19 cellular contexts compared by ENCODE assay signal in genomic region chr6:25218346-25218745, GRCh38.
A peak's percentile ranks its signal among the peaks of the same experiment; 100 is the strongest.
DNase-seq lines count a peak whose midpoint lies in the region; ATAC-seq and TF ChIP-seq lines count a peak whose summit lies in the region.
"Had no signal": no experiment of that assay in that cellular context is flagged by ENCODE, and none has a peak within 500 bp of the region (broad histone marks: within the 10 kb centered on the region; RNA-seq: fewer than 3 reads in every experiment).

No MANE protein-coding gene starts in this region.

- no peaks in the 10 kb centered on the region for H3K9me3 ChIP-seq in thymus (ENCODE audit: control insufficient read depth)
- H3K9me3 ChIP-seq: A549; BLaER1 treated with 17β-estradiol and CSF1 and Interleukin-3, amounts not matched to agents 10 nM and 100 nM; breast epithelium; stomach had no signal

- peaks cover 28% of the 10 kb centered on the region for H3K4me1 ChIP-seq in foreskin keratinocyte
- no peaks in the 10 kb centered on the region for H3K4me1 ChIP-seq in thymus (ENCODE audit: control insufficient read depth, insufficient read depth, low read length)
- H3K4me1 ChIP-seq: A549, breast epithelium had no signal

- H3K27ac ChIP-seq in foreskin keratinocyte (no peak overlapping the region), thymus (ENCODE audit: low read depth) (peak overlapping the region; percentile 48)
- H3K27ac ChIP-seq: A549; BLaER1 treated with 17β-estradiol and CSF1 and Interleukin-3, amounts not matched to agents 10 nM and 100 nM; breast epithelium; HL-60; stomach had no signal

- peak; percentile 18 for TF ChIP-seq CTCF in foreskin keratinocyte (conservative IDR thresholded peaks at IDR 0.05)

- H3K36me3 ChIP-seq in thymus (ENCODE audit: control insufficient read depth, insufficient read depth) = no peaks in the 10 kb centered on the region
- H3K36me3 ChIP-seq: BLaER1 treated with 17β-estradiol and CSF1 and Interleukin-3, amounts not matched to agents 10 nM and 100 nM; breast epithelium; stomach had no signal

- peak; percentile 60 for ATAC-seq in foreskin keratinocyte
- ATAC-seq in left lobe of liver = no peak
- ATAC-seq: A549; natural killer cell treated with Interleukin-12 subunit alpha and Interleukin-12 subunit beta and Interleukin-15 and Interleukin-18, amount 100 ng/mL, for 72 hours had no signal

- 92% methylated on average over 24 of the region's 24 CpGs for WGBS in thymus

- no peak overlapping the region for H3K4me3 ChIP-seq in thymus (ENCODE audit: low read length)
- H3K4me3 ChIP-seq: A549; BLaER1 treated with 17β-estradiol and CSF1 and Interleukin-3, amounts not matched to agents 10 nM and 100 nM; stomach had no signal

- DNase-seq in NCI-H1436 (lab: John Stamatoyannopoulos, UW) (peak; percentile 39), NCI-H1436 treated with DMSO at 0.1 percent for 48 hours (lab: John Stamatoyannopoulos, UW) (no peak), NCI-H2171 treated with DMSO at 0.1 percent for 48 hours (lab: John Stamatoyannopoulos, UW) (peak; percentile 80), foreskin keratinocyte (peak in 1 of 2 donors; percentile 49), T-helper 9 cell (no peak), SW 1271 (lab: John Stamatoyannopoulos, UW) (no peak), left lobe of liver (ENCODE audit: low spot score) (no peak)
- DNase-seq: activated CD4-positive, alpha-beta T cell treated with anti-CD3 and anti-CD28 coated beads for 4 hours; activated effector memory CD4-positive, alpha-beta T cell treated with Interleukin-2 at 50 U/mL for 16 hours; DMS 273 treated with DMSO at 0.1 percent for 48 hours; NCI-H2107; stimulated activated CD4-positive, alpha-beta T cell treated with anti-CD3 and anti-CD28 coated beads, Interleukin-4, amount 100 ng/mL, for 1 hour; stomach had no signal

- H3K27me3 ChIP-seq in foreskin keratinocyte (no peaks in the 10 kb centered on the region), thymus (ENCODE audit: control insufficient read depth, insufficient read depth) (no peaks in the 10 kb centered on the region)
- H3K27me3 ChIP-seq: BLaER1 treated with 17β-estradiol and CSF1 and Interleukin-3, amounts not matched to agents 10 nM and 100 nM; breast epithelium; stomach had no signal

Comparison
In these comparisons a context has a peak if more than half of its experiments do, and no peak if none do; other contexts are left out.
1. DNase-seq: peak in NCI-H1436 (single experiment) and NCI-H2171 treated with DMSO at 0.1 percent for 48 hours (single experiment); none in NCI-H1436 treated with DMSO at 0.1 percent for 48 hours (single experiment), T-helper 9 cell (single experiment), SW 1271 (0 of 2) and left lobe of liver (single experiment).